31 cellular contexts compared by ENCODE assay signal in genomic region chr6:159919800-159920199, GRCh38. TPM values are rescaled to one million over a fixed set of nuclear protein-coding genes. Genes with fewer than 3 reads are reported as not detected.
"Had no signal": no experiment of that assay in that cellular context is flagged by ENCODE, and none has a peak within 500 bp of the region (broad histone marks: within the 10 kb centered on the region; RNA-seq: fewer than 3 reads in every experiment).

No MANE protein-coding gene starts in this region.

- H3K9me3 ChIP-seq: gastrocnemius medialis, mucosa of descending colon, prostate gland, right atrium auricular region, sigmoid colon, testis, tibial artery had no signal

- H3K4me1 ChIP-seq: gastrocnemius medialis, neural progenitor cell, prostate gland, right atrium auricular region, sigmoid colon, testis had no signal

- H3K4me3 Mint-ChIP-seq: endodermal cell; memory B cell; mesothelial cell of epicardium; naive thymus-derived CD4-positive, alpha-beta T cell; nephron; neural progenitor cell; stimulated activated effector memory CD8-positive, alpha-beta T cell treated with anti-CD3 and anti-CD28 coated beads, Interleukin-12 subunit alpha, Interleukin-12 subunit beta, amount 100 ng/mL, for 72 hours; type B pancreatic cell had no signal

- H3K4me2 ChIP-seq: neural progenitor cell had no signal

- H3K27ac ChIP-seq: epithelial cell of prostate, gastrocnemius medialis, neural progenitor cell, prostate gland, right atrium auricular region, sigmoid colon, stomach, testis, tibial artery had no signal

- H3K36me3 ChIP-seq: gastrocnemius medialis, neural progenitor cell, prostate gland, right atrium auricular region, sigmoid colon, stomach, tibial artery had no signal

- H3K9me3 Mint-ChIP-seq: neural progenitor cell had no signal

- H3K27ac Mint-ChIP-seq: endodermal cell; memory B cell; mesothelial cell of epicardium; naive thymus-derived CD4-positive, alpha-beta T cell; nephron; neural progenitor cell; stimulated activated effector memory CD8-positive, alpha-beta T cell treated with anti-CD3 and anti-CD28 coated beads, Interleukin-12 subunit alpha, Interleukin-12 subunit beta, amount 100 ng/mL, for 72 hours; type B pancreatic cell had no signal

- H3K4me3 ChIP-seq: gastrocnemius medialis, lung, mucosa of descending colon, neural progenitor cell, prostate gland, right atrium auricular region, sigmoid colon, stomach, testis, tibial artery had no signal

- H2AFZ ChIP-seq: neural progenitor cell had no signal

- H3K9ac ChIP-seq: neural progenitor cell had no signal

- H3K36me3 Mint-ChIP-seq: mesothelial cell of epicardium; neural progenitor cell; stimulated activated effector memory CD8-positive, alpha-beta T cell treated with anti-CD3 and anti-CD28 coated beads, Interleukin-12 subunit alpha, Interleukin-12 subunit beta, amount 100 ng/mL, for 72 hours; type B pancreatic cell had no signal

- DNase-seq: effector CD8-positive, alpha-beta T cell; endodermal cell; foreskin fibroblast; gastrocnemius medialis; head of caudate nucleus; mucosa of descending colon; naive thymus-derived CD4-positive, alpha-beta T cell; sigmoid colon; stimulated activated CD4-positive, alpha-beta T cell treated with anti-CD3 and anti-CD28 coated beads, Interleukin-2, amount 100 ng/mL, for 24 hours; stimulated activated CD4-positive, alpha-beta T cell treated with anti-CD3 and anti-CD28 coated beads, Interleukin-4, amount 100 ng/mL, for 24 hours; stimulated activated naive CD4-positive, alpha-beta T cell treated with Interleukin-2 at 50 U/mL for 16 hours; stomach; testis; tibial artery had no signal

- H3K4me1 Mint-ChIP-seq: memory B cell; naive thymus-derived CD4-positive, alpha-beta T cell; neural progenitor cell had no signal

- H3K27me3 ChIP-seq: gastrocnemius medialis, neural progenitor cell, right atrium auricular region, sigmoid colon, stomach, testis, tibial artery had no signal

RNA-seq across cellular contexts. Expression of gene MAS1, which starts 29.0 kb away (rescaled TPM):
- total RNA-seq: endodermal cell; esophagus mucosa; gastrocnemius medialis; glomerular endothelial cell; left lobe of liver; mesothelial cell of epicardium; mucosa of descending colon; naive thymus-derived CD4-positive, alpha-beta T cell; osteocyte; right atrium auricular region; sigmoid colon; subcutaneous adipose tissue had no signal
- polyA plus RNA-seq: keratinocyte; liver; naive thymus-derived CD4-positive, alpha-beta T cell had no signal
